In the genomic region with DNA sequence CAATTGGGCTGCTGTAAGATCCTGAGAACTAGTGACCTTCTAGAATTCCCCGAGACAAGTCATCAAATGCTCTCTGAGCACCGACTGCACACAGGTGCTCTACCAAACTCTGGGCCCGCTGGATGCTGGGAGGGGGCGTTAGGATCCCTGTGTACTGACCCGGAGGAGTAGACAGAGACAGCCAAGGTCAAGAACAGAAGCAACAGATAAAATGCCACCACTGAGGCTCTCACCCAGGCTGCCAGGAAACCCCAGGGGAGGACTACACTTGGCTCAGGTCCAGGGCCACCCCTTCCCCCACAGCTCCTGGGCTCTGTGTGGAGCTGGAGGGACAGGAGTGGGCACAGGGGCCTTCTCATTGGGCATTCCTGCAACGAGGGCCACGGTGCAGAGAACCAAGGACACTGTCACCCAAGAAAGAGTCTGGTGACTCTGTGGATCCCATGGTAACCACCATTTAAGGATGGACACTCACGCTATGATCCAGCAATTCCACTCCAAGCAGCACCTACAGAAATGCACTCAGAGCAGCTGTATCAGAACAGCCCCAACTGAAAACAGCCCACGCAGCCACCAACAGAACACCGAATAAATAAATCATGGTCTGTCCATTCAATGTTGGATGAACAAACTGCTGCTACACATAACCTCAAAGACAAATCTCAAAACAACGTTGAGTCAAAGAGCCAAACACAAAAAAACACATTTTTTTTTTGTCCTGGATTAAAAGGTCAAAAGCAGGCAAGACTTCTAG, we compare ENCODE assay signal across 9 cellular contexts. TPM values are rescaled to one million over a fixed set of nuclear protein-coding genes. Genes with fewer than 3 reads are reported as not detected.
A peak's percentile ranks its signal among the peaks of the same experiment; 100 is the strongest.
DNase-seq lines count a peak whose midpoint lies in the region; ATAC-seq and TF ChIP-seq lines count a peak whose summit lies in the region.
"Had no signal": no experiment of that assay in that cellular context is flagged by ENCODE, and none has a peak within 500 bp of the region (broad histone marks: within the 10 kb centered on the region; RNA-seq: fewer than 3 reads in every experiment).

No MANE protein-coding gene starts in this region.

- 92% methylated on average over 7 to 11 of the region's 11 CpGs for WGBS in endodermal cell (ENCODE audit: insufficient coverage in 1 of 2, insufficient read length in 1 of 2), 2 experiments

- H3K4me1 Mint-ChIP-seq in endodermal cell, result peaks cover 51% of the 10 kb centered on the region

- H4K20me1 ChIP-seq in Loucy (ENCODE audit: insufficient read depth, low read length, poor library complexity, severe bottlenecking), result peaks cover 47% of the 10 kb centered on the region

- no peaks in the 10 kb centered on the region for H3F3A ChIP-seq in Loucy (ENCODE audit: low read depth)

- H2AFZ ChIP-seq in Loucy (ENCODE audit: low read length), result no peak overlapping the region

- H3K36me3 ChIP-seq in Loucy (ENCODE audit: insufficient read depth, low read length) (no peaks in the 10 kb centered on the region), endodermal cell (ENCODE audit: control insufficient read depth, insufficient read depth, low read length) (no peaks in the 10 kb centered on the region)
- H3K36me3 ChIP-seq: heart left ventricle had no signal

- peak overlapping the region; percentile 73 for H3K4me2 ChIP-seq in Loucy (ENCODE audit: low read depth, low read length, poor library complexity, severe bottlenecking)

- no peaks in the 10 kb centered on the region for H3K36me3 Mint-ChIP-seq in endodermal cell (ENCODE audit: low read depth)

- TF ChIP-seq CTCF in Loucy (conservative IDR thresholded peaks at IDR 0.05; ENCODE audit: low read length), result no peak
- no peak for TF ChIP-seq CTCF in endodermal cell (conservative IDR thresholded peaks at IDR 0.05)

- no peaks in the 10 kb centered on the region for H3K27me3 ChIP-seq in Loucy (ENCODE audit: insufficient read depth, low read length, poor library complexity, severe bottlenecking)
- no peaks in the 10 kb centered on the region for H3K27me3 ChIP-seq in endodermal cell (ENCODE audit: control insufficient read depth, insufficient read depth, low read length, poor library complexity, severe bottlenecking)
- H3K27me3 ChIP-seq: heart left ventricle had no signal

- no peaks in the 10 kb centered on the region for H3K27me3 Mint-ChIP-seq in endodermal cell (ENCODE audit: insufficient read depth)

- ATAC-seq in left ventricle myocardium superior (no peak), HG03442 (IDR thresholded peaks at IDR 0.05; ENCODE audit: unreplicated experiment) (no peak)

- no peak overlapping the region for H3K27ac ChIP-seq in endodermal cell (ENCODE audit: low read depth, low read length)

- H3K79me2 ChIP-seq in Loucy (ENCODE audit: insufficient read depth, low read length), result peaks cover 96% of the 10 kb centered on the region

- H3K9me3 Mint-ChIP-seq in endodermal cell, result no peaks in the 10 kb centered on the region

- H3K4me1 ChIP-seq in Loucy (ENCODE audit: insufficient read depth, low read length, poor library complexity, severe bottlenecking) (peaks cover 90% of the 10 kb centered on the region), endodermal cell (ENCODE audit: control insufficient read depth, insufficient read depth, low read length) (peaks cover 27% of the 10 kb centered on the region)

- intact Hi-C loops in left ventricle myocardium superior (cut with micrococcal nuclease) (no loop called here), cardiac septum (cut with DNase I) (loop anchor here (5.0 kb wide), 1 partner anchor 38 kb away; a partner anchor contains a TSS)

- H3K4me3 ChIP-seq in Loucy (ENCODE audit: low read length, poor library complexity, severe bottlenecking), result peak overlapping the region; percentile 57
- no peak overlapping the region for H3K4me3 ChIP-seq in endodermal cell (ENCODE audit: low read length)

- H3K4me3 Mint-ChIP-seq in endodermal cell, result no peak overlapping the region

- H3K9ac ChIP-seq in Loucy (ENCODE audit: low read depth, low read length, poor library complexity, severe bottlenecking) (peak overlapping the region; percentile 39), endodermal cell (ENCODE audit: extremely low read depth, low read length, poor library complexity, severe bottlenecking) (peak overlapping the region; percentile 20)

- H3K9me3 ChIP-seq in Loucy (ENCODE audit: insufficient read depth, low read depth, low read length) (no peaks in the 10 kb centered on the region), endodermal cell (ENCODE audit: control insufficient read depth, low read length) (no peaks in the 10 kb centered on the region)
- H3K9me3 ChIP-seq: heart left ventricle had no signal

- H3K9me2 ChIP-seq in Loucy (replicated peaks; ENCODE audit: low read depth, low read length), result no peaks in the 10 kb centered on the region

- peak overlapping the region; percentile 78 for H3K27ac Mint-ChIP-seq in endodermal cell

- DNase-seq in left ventricle myocardium superior (peak; percentile 38), cardiac septum (ENCODE audit: low spot score) (no peak), endodermal cell (no peak), hippocampal formation (lab: John Stamatoyannopoulos, UW) (no peak), dermis blood vessel endothelial cell (no peak), EL (no peak)
- DNase-seq: heart left ventricle had no signal

RNA-seq across cellular contexts. Expression of a gene that starts 16.8 kb away (rescaled TPM):
- total RNA-seq in left ventricle myocardium superior, result 22.9 TPM
- 26.7 TPM for total RNA-seq in cardiac septum
- total RNA-seq in endodermal cell, result 10 to 100 TPM; 26.6 to 30.6 TPM
- 24.8 TPM for polyA plus RNA-seq in endodermal cell (2013, experiment 1 of 2)
- 25.5 TPM for polyA plus RNA-seq in endodermal cell (2013, experiment 2 of 2)
- total RNA-seq in dermis blood vessel endothelial cell, result 24.5 and 34.1 TPM in 2 replicates

RNA-seq across cellular contexts. Expression of a gene that starts 39.0 kb away (rescaled TPM):
- total RNA-seq in left ventricle myocardium superior (4.9 TPM), cardiac septum (4.3 TPM), endodermal cell (10 to 100 TPM; 10.8 to 11.8 TPM), dermis blood vessel endothelial cell (5.3 and 5.4 TPM in 2 replicates)
- polyA plus RNA-seq in endodermal cell (2013, experiment 1 of 2), result 6.3 TPM
- 7.2 TPM for polyA plus RNA-seq in endodermal cell (2013, experiment 2 of 2)

RNA-seq across cellular contexts. Expression of a gene that starts 46.8 kb away (rescaled TPM):
- 19.1 TPM for total RNA-seq in left ventricle myocardium superior
- 23.7 TPM for total RNA-seq in cardiac septum
- total RNA-seq in endodermal cell, result 10 to 100 TPM; 69.5 to 71.5 TPM
- 57.2 TPM for polyA plus RNA-seq in endodermal cell (2013, experiment 1 of 2)
- 47.1 TPM for polyA plus RNA-seq in endodermal cell (2013, experiment 2 of 2)
- total RNA-seq in dermis blood vessel endothelial cell, result 2.7 and 10.3 TPM in 2 replicates
